ENCODE assay signal across 8 cellular contexts in the genomic region with DNA sequence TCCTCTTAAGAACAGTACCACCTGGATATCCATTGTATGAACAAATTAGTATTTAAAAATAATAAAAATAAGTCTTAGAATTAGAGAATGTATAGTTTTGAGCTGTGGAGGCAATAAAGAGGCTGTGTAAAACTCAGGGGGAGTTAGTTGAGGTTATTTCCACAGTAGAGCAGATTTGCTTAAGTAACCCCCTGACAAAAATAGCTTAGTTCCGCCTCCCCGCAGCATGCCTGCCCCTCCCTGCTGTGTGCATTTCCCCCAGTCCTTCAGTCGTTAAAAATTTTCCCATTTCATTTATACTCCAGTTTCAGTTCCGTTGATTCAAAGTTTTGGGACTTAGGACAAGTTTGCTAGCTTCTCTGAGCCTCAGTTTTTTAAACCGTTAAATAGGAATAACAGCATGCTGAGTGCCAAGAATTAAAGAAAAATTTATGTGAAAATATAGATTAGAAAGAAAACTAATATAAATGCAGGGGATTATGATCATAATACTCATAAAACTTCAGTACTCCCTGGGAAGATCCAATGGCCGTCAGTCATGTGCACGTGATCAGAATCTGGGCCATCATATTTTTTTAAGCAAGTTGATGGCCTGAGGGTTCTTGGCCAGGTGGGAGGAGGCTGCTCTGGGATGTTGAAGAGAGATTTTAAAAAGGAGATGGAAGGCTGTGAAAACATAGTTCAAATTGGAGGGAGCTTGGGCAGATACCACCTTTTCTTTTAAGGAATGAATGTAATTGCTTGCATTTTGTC. TPM values are rescaled to one million over a fixed set of nuclear protein-coding genes. Genes with fewer than 3 reads are reported as not detected.
A peak's percentile ranks its signal among the peaks of the same experiment; 100 is the strongest.
DNase-seq lines count a peak whose midpoint lies in the region; ATAC-seq, FAIRE-seq and TF ChIP-seq lines count a peak whose summit lies in the region.

No MANE protein-coding gene starts in this region.

- DNase-seq in NB4 (ENCODE audit: low read depth): peak; percentile 89
- peak; percentile 59 for DNase-seq in dermis blood vessel endothelial cell
- DNase-seq in neural crest cell (ENCODE audit: low read depth, low spot score): no peak
- no peak for DNase-seq in NCI-H1105 (lab: John Stamatoyannopoulos, UW)
- no peak for DNase-seq in activated CD4-positive, alpha-beta T cell treated with anti-CD3 and anti-CD28 coated beads for 4 hours
- DNase-seq in D721Med (ENCODE audit: insufficient read length, low spot score): no peak

- H3K4me1 Mint-ChIP-seq in neural crest cell: peaks cover 60% of the 10 kb centered on the region

- H3K27me3 ChIP-seq in DOHH2 (ENCODE audit: control insufficient read depth, low read length): peaks cover 10% of the 10 kb centered on the region

- H3F3A ChIP-seq in DOHH2 (ENCODE audit: control insufficient read depth, insufficient read depth): peaks cover 35% of the 10 kb centered on the region

- no peaks in the 10 kb centered on the region for H3K9me2 ChIP-seq in DOHH2 (replicated peaks; ENCODE audit: control insufficient read depth, low read length)

- TF ChIP-seq CTCF in DOHH2 (IDR thresholded peaks at IDR 0.05; ENCODE audit: low read depth, low read length, poor library complexity, severe bottlenecking) (no peak), NB4 (IDR thresholded peaks at IDR 0.05; ENCODE audit: low read depth, low read length) (no peak), neural crest cell (conservative IDR thresholded peaks at IDR 0.05) (no peak), D721Med (IDR thresholded peaks at IDR 0.05; ENCODE audit: insufficient read depth, missing control alignments) (no peak)

- no peaks in the 10 kb centered on the region for H3K9me3 Mint-ChIP-seq in neural crest cell

- H4K20me1 ChIP-seq in DOHH2 (ENCODE audit: control insufficient read depth, insufficient read depth, low read depth, low read length): no peaks in the 10 kb centered on the region

- no peak for TF ChIP-seq POLR2A in NB4 (IDR thresholded peaks at IDR 0.05; ENCODE audit: extremely low read depth, insufficient read length)

- no peaks in the 10 kb centered on the region for H3K9me3 ChIP-seq in DOHH2 (ENCODE audit: control insufficient read depth, insufficient read depth, low read length)

- H3K4me3 ChIP-seq in DOHH2 (ENCODE audit: low read length) (peak overlapping the region; percentile 61), NB4 (ENCODE audit: low read depth, low read length) (peak overlapping the region; percentile 47)

- H3K36me3 ChIP-seq in DOHH2 (ENCODE audit: control insufficient read depth, low read length): no peaks in the 10 kb centered on the region

- no peaks in the 10 kb centered on the region for H3K36me3 Mint-ChIP-seq in neural crest cell (ENCODE audit: low read depth)

- FAIRE-seq in D721Med (lab: Jason Lieb, UNC): no peak

- H3K4me2 ChIP-seq in DOHH2 (ENCODE audit: low read length): peak overlapping the region; percentile 72

- peak overlapping the region; percentile 35 for H3K4me3 Mint-ChIP-seq in neural crest cell

- H3K4me1 ChIP-seq in DOHH2 (ENCODE audit: control insufficient read depth, low read length): peaks cover 86% of the 10 kb centered on the region

- H3K79me2 ChIP-seq in DOHH2 (ENCODE audit: control insufficient read depth, low read length): no peaks in the 10 kb centered on the region; the same call in 1 of the 2 replicates

- H3K27ac ChIP-seq in DOHH2 (ENCODE audit: low read depth, low read length): peak overlapping the region; percentile 52

- peak; percentile 27 for ATAC-seq in GM21717 (IDR thresholded peaks at IDR 0.05; ENCODE audit: unreplicated experiment)

- H3K27ac Mint-ChIP-seq in neural crest cell (ENCODE audit: unreplicated experiment): no peak overlapping the region

- H3K27me3 Mint-ChIP-seq in neural crest cell (ENCODE audit: low read depth): peaks cover 14% of the 10 kb centered on the region

RNA-seq across cellular contexts. Expression of gene SLC38A2, which starts 14.5 kb away (rescaled TPM):
- total RNA-seq in dermis blood vessel endothelial cell (618 and 745 TPM in 2 replicates), neural crest cell (186 and 199 TPM in 2 replicates)

Comparison
In these comparisons a context has a peak if more than half of its experiments do, and no peak if none do; other contexts are left out.
1. DNase-seq: peak in NB4 (single experiment) and dermis blood vessel endothelial cell (single experiment); none in neural crest cell (single experiment), NCI-H1105 (single experiment), activated CD4-positive, alpha-beta T cell treated with anti-CD3 and anti-CD28 coated beads for 4 hours (0 of 2) and D721Med (single experiment).